9 cellular contexts compared by ENCODE assay signal in genomic region chr2:154375625-154376020, GRCh38.
A peak's percentile ranks its signal among the peaks of the same experiment; 100 is the strongest.
DNase-seq lines count a peak whose midpoint lies in the region; ATAC-seq and TF ChIP-seq lines count a peak whose summit lies in the region.
"Had no signal": no experiment of that assay in that cellular context is flagged by ENCODE, and none has a peak within 500 bp of the region (broad histone marks: within the 10 kb centered on the region; RNA-seq: fewer than 3 reads in every experiment).

No MANE protein-coding gene starts in this region.

- TF ChIP-seq POLR2A in prostate gland (IDR thresholded peaks at IDR 0.05): no peak

- intact Hi-C loops in prostate gland (cut with DNase I): loop anchor here (10.0 kb wide), 1 partner anchor 501 kb away; the partner anchor contains the start of gene GALNT13

- H3K9me3 ChIP-seq in endocrine pancreas (ENCODE audit: control insufficient read depth, low read length): no peaks in the 10 kb centered on the region
- H3K9me3 ChIP-seq in prostate gland: no peaks in the 10 kb centered on the region

- 6% methylated on average over 8 of the region's 8 CpGs for WGBS in prostate gland

- ATAC-seq in HG02852 (IDR thresholded peaks at IDR 0.05; ENCODE audit: unreplicated experiment): peak; percentile 47

- no peaks in the 10 kb centered on the region for H3K36me3 ChIP-seq in endocrine pancreas (ENCODE audit: control insufficient read depth, insufficient read depth, low read length)
- H3K36me3 ChIP-seq in prostate gland: no peaks in the 10 kb centered on the region

- in situ Hi-C loops in ACHN (cut with HindIII; ENCODE audit: low pct_ligation_motif_present, low pct_unique_long_range_greater_than_20kb, low sequenced_read_pairs): no loop called here

- H3K27me3 Mint-ChIP-seq in neural crest cell (ENCODE audit: low read depth): no peaks in the 10 kb centered on the region
- H3K27me3 Mint-ChIP-seq: activated naive CD8-positive, alpha-beta T cell had no signal

- no peak overlapping the region for H3K27ac ChIP-seq in prostate gland

- DNase-seq in ACHN (peak; percentile 60), NCI-H82 (lab: John Stamatoyannopoulos, UW) (peak; percentile 88), neural crest cell (ENCODE audit: low read depth, low spot score) (no peak), prostate gland (ENCODE audit: low spot score) (no peak), occipital lobe (lab: John Stamatoyannopoulos, UW) (no peak)
- DNase-seq in stimulated activated naive CD4-positive, alpha-beta T cell treated with Interleukin-2 at 50 U/mL for 16 hours (lab: John Stamatoyannopoulos, UW): no peak

- peak overlapping the region; percentile 19 for H3K9ac ChIP-seq in endocrine pancreas (ENCODE audit: control insufficient read depth, insufficient read depth, low read length)

- H3K4me3 Mint-ChIP-seq in neural crest cell: no peak overlapping the region
- H3K4me3 Mint-ChIP-seq: activated naive CD8-positive, alpha-beta T cell had no signal

- H3K4me1 ChIP-seq in endocrine pancreas (ENCODE audit: control insufficient read depth, insufficient read depth, low read length) (no peaks in the 10 kb centered on the region), prostate gland (replicated peaks) (no peaks in the 10 kb centered on the region)

- TF ChIP-seq CTCF in neural crest cell (conservative IDR thresholded peaks at IDR 0.05): peak; percentile 73
- peak in 1 of 4 experiments; percentile 24 for TF ChIP-seq CTCF in prostate gland (IDR thresholded peaks at IDR 0.05)

- H3K4me3 ChIP-seq in endocrine pancreas (ENCODE audit: control insufficient read depth, insufficient read depth, low read length): peak overlapping the region; percentile 82
- H3K4me3 ChIP-seq in prostate gland: no peak overlapping the region

- H3K36me3 Mint-ChIP-seq in neural crest cell (ENCODE audit: low read depth): no peaks in the 10 kb centered on the region
- H3K36me3 Mint-ChIP-seq: activated naive CD8-positive, alpha-beta T cell had no signal

- H3K27me3 ChIP-seq in endocrine pancreas (ENCODE audit: control insufficient read depth, insufficient read depth, low read length) (no peaks in the 10 kb centered on the region), prostate gland (replicated peaks; ENCODE audit: insufficient read depth) (no peaks in the 10 kb centered on the region)

- H3K4me1 Mint-ChIP-seq in neural crest cell: peaks cover 9% of the 10 kb centered on the region

- H3K27ac Mint-ChIP-seq in neural crest cell (ENCODE audit: unreplicated experiment): no peak overlapping the region
- H3K27ac Mint-ChIP-seq: activated naive CD8-positive, alpha-beta T cell had no signal

- H3K9me3 Mint-ChIP-seq in neural crest cell: no peaks in the 10 kb centered on the region

Comparison
In these comparisons a context has a peak if more than half of its experiments do, and no peak if none do; other contexts are left out.
1. DNase-seq: peak in ACHN (single experiment) and NCI-H82 (single experiment); none in neural crest cell (single experiment), prostate gland (single experiment), stimulated activated naive CD4-positive, alpha-beta T cell treated with Interleukin-2 at 50 U/mL for 16 hours (single experiment) and occipital lobe (single experiment).